ENCODE assay signal across 34 cellular contexts in the genomic region with DNA sequence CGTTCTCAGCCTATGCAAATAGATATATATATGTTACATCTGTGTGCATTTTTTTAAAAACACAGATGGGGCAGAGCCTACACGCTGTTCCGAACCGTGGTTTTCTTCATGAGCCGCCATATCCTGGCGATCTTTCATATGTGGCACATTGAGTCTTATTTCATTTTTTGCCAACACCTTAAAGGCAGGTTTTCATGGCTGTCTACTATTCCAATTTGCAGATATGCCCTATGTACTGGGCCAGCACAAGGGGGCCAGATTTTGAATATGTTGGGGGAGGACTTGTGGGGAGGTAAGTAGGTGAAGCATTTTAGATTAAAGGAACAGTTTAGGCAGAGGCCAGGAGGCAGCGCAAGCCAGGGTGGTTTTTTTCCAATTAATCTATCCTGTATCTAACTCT. TPM values are rescaled to one million over a fixed set of nuclear protein-coding genes. Genes with fewer than 3 reads are reported as not detected.
"Had no signal": no experiment of that assay in that cellular context is flagged by ENCODE, and none has a peak within 500 bp of the region (broad histone marks: within the 10 kb centered on the region; RNA-seq: fewer than 3 reads in every experiment).

No MANE protein-coding gene starts in this region.

- H3K36me3 ChIP-seq: colonic mucosa, esophagus muscularis mucosa, esophagus squamous epithelium, gastrocnemius medialis, gastroesophageal sphincter, heart left ventricle, heart right ventricle had no signal

- H3K4me2 ChIP-seq: hepatocyte had no signal

- H2AFZ ChIP-seq: hepatocyte had no signal

- H3K79me2 ChIP-seq: hepatocyte had no signal

- H3K9me3 ChIP-seq: colonic mucosa, esophagus muscularis mucosa, esophagus squamous epithelium, gastrocnemius medialis, gastroesophageal sphincter, heart left ventricle, heart right ventricle had no signal

- FAIRE-seq: colon, endometrium, endothelial cell of umbilical vein, frontal cortex had no signal

- H3K4me1 ChIP-seq: colonic mucosa, foreskin keratinocyte, gastrocnemius medialis, heart right ventricle had no signal

- ATAC-seq: effector memory CD8-positive, alpha-beta T cell; esophagus mucosa; foreskin keratinocyte; gastrocnemius medialis; gastroesophageal sphincter; heart left ventricle; heart right ventricle had no signal

- DNase-seq: colonic mucosa; cortex of kidney; dermis blood vessel endothelial cell; dorsolateral prefrontal cortex; effector CD4-positive, alpha-beta T cell; effector CD8-positive, alpha-beta T cell; effector memory CD4-positive, alpha-beta T cell; effector memory CD8-positive, alpha-beta T cell; endodermal cell; erythroblast; esophagus squamous epithelium; foreskin fibroblast; foreskin keratinocyte; foreskin melanocyte; gastrocnemius medialis; glutamatergic neuron; head of caudate nucleus; heart right ventricle had no signal

- H3K27ac ChIP-seq: colonic mucosa, coronary artery, dorsolateral prefrontal cortex, epithelial cell of prostate, esophagus muscularis mucosa, esophagus squamous epithelium, foreskin keratinocyte, gastrocnemius medialis, gastroesophageal sphincter, heart left ventricle, heart right ventricle, hepatocyte had no signal

- H3K27me3 ChIP-seq: colonic mucosa, dorsolateral prefrontal cortex had no signal

- H3K4me3 ChIP-seq: colonic mucosa, coronary artery, dorsolateral prefrontal cortex, esophagus muscularis mucosa, esophagus squamous epithelium, gastrocnemius medialis, gastroesophageal sphincter, heart left ventricle, heart right ventricle, hepatocyte had no signal

RNA-seq across cellular contexts. Expression of a gene that starts 16.0 kb away (rescaled TPM):
- total RNA-seq: dermis blood vessel endothelial cell, dermis microvascular lymphatic vessel endothelial cell, endothelial cell of umbilical vein, epithelial cell of proximal tubule, foreskin keratinocyte, glomerular endothelial cell had no signal
- polyA plus RNA-seq: endothelial cell of umbilical vein, foreskin keratinocyte had no signal

RNA-seq across cellular contexts. Expression of a gene that starts 57.7 kb away (rescaled TPM):
- total RNA-seq: dermis blood vessel endothelial cell, dermis microvascular lymphatic vessel endothelial cell, endothelial cell of umbilical vein, fibroblast of lung, fibroblast of villous mesenchyme, glomerular endothelial cell, heart left ventricle, heart right ventricle had no signal
- polyA plus RNA-seq: endothelial cell of umbilical vein, fibroblast of lung had no signal
